ENCODE assay signal across 8 cellular contexts in the genomic region with DNA sequence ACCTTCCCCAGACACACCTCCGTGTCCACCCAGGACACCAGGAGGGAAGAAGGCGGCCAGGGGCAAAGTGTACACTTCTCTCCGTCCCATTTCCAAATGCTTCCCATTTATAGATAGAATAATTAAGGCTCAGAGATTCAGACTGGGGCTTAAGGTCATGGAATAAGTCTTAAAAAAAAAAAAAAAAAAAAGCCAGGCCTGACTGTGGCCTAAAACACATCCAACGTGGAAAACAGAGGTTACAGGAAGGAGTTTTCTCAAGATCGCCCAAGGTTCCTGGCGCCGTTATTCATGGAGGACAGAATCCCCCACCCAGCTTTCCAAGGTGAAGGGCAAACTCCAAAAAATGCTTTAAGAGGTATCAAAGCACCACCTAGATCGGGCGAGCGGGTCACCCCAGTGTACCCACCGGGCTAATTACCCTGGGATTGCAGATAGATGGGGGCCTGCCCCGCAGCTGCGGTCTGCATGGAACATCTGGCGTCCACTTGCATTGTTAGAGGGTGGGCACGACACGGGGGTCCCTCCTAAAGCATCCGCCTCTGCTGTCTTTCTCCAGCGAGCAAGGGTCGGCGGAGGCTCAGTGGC. TPM values are rescaled to one million over a fixed set of nuclear protein-coding genes. Genes with fewer than 3 reads are reported as not detected.
DNase-seq lines count a peak whose midpoint lies in the region; ATAC-seq and TF ChIP-seq lines count a peak whose summit lies in the region.

No MANE protein-coding gene starts in this region.

- no peak for TF ChIP-seq POLR2A in suprapubic skin (IDR thresholded peaks at IDR 0.05)

- H3K36me3 ChIP-seq in adipocyte (ENCODE audit: control insufficient read depth, insufficient read depth, low read length, severe bottlenecking) (peaks cover 21% of the 10 kb centered on the region), suprapubic skin (peaks cover 13% of the 10 kb centered on the region)

- intact Hi-C loops in activated CD4-positive, alpha-beta T cell treated with anti-CD3 and anti-CD28 coated beads for 36 hours (cut with DNase I, micrococcal nuclease) = loop anchor here in 1 of 2 experiments (10.0 kb wide), 1 partner anchor 686 kb away; the partner anchor contains the start of genes IER2 and STX10

- CTCF ChIA-PET in activated CD4-positive, alpha-beta T cell treated with anti-CD3 and anti-CD28 coated beads for 36 hours (lab: Charles Lee) = interaction anchor here (1.4 kb wide), 1 partner anchor 18 kb away, joined by 3 read pairs; no protein-coding TSS in a partner anchor

- H3K4me3 Mint-ChIP-seq in activated CD4-positive, alpha-beta T cell treated with anti-CD3 and anti-CD28 coated beads for 36 hours = peak overlapping the region; percentile 94

- peak overlapping the region; percentile 96 for H3K4me3 ChIP-seq in adipocyte (ENCODE audit: low read length)
- peak overlapping the region; percentile 98 for H3K4me3 ChIP-seq in suprapubic skin

- H3K27ac Mint-ChIP-seq in activated CD4-positive, alpha-beta T cell treated with anti-CD3 and anti-CD28 coated beads for 36 hours = peak overlapping the region; percentile 93

- no peak for DNase-seq in activated CD4-positive, alpha-beta T cell treated with anti-CD3 and anti-CD28 coated beads for 36 hours
- no peak for DNase-seq in activated CD4-positive, alpha-beta T cell treated with anti-CD3 and anti-CD28 coated beads for 4 hours
- DNase-seq in adipocyte (ENCODE audit: low read depth) = peak; percentile 72
- peak in 1 of 2 donors; percentile 78 for DNase-seq in suprapubic skin (ENCODE audit: low spot score in 2 of 2)
- no peak for DNase-seq in CD1c-positive myeloid dendritic cell (ENCODE audit: extremely low spot score)
- DNase-seq in GM13977 (ENCODE audit: low spot score) = no peak
- DNase-seq in cerebellar nuclear complex (lab: John Stamatoyannopoulos, UW) = no peak

- no peaks in the 10 kb centered on the region for H3K9me3 Mint-ChIP-seq in activated CD4-positive, alpha-beta T cell treated with anti-CD3 and anti-CD28 coated beads for 36 hours (ENCODE audit: low read depth)

- H3K9me3 ChIP-seq in adipocyte (ENCODE audit: control insufficient read depth, low read length) (no peaks in the 10 kb centered on the region), suprapubic skin (no peaks in the 10 kb centered on the region)

- H3K36me3 Mint-ChIP-seq in activated CD4-positive, alpha-beta T cell treated with anti-CD3 and anti-CD28 coated beads for 36 hours (ENCODE audit: low read depth) = peaks cover 35% of the 10 kb centered on the region

- peaks cover 46% of the 10 kb centered on the region for H3K4me1 ChIP-seq in adipocyte (ENCODE audit: control insufficient read depth, insufficient read depth, low read length)
- peaks cover 72% of the 10 kb centered on the region for H3K4me1 ChIP-seq in suprapubic skin

- peaks cover 59% of the 10 kb centered on the region for H3K4me1 Mint-ChIP-seq in activated CD4-positive, alpha-beta T cell treated with anti-CD3 and anti-CD28 coated beads for 36 hours

- TF ChIP-seq EP300 in suprapubic skin (IDR thresholded peaks at IDR 0.05) = no peak

- no peak for ATAC-seq in activated CD4-positive, alpha-beta T cell treated with anti-CD3 and anti-CD28 coated beads for 36 hours

- POLR2A ChIA-PET in activated CD4-positive, alpha-beta T cell treated with anti-CD3 and anti-CD28 coated beads for 36 hours (lab: Charles Lee) = no interaction called here

- 1% methylated on average over 19 of the region's 20 CpGs for WGBS in suprapubic skin

- in situ Hi-C loops in GM13977 (cut with MboI; ENCODE audit: low pct_unique_long_range_greater_than_20kb, low sequenced_read_pairs, unreplicated experiment) = no loop called here

- no peaks in the 10 kb centered on the region for H3K27me3 Mint-ChIP-seq in activated CD4-positive, alpha-beta T cell treated with anti-CD3 and anti-CD28 coated beads for 36 hours

- peak overlapping the region; percentile 100 for H3K9ac ChIP-seq in adipocyte (ENCODE audit: low read length)

- H3K27ac ChIP-seq in layer of hippocampus (ENCODE audit: low read depth, low read length) (peak overlapping the region; percentile 87), suprapubic skin (peak overlapping the region; percentile 100)

- TF ChIP-seq CTCF in suprapubic skin (IDR thresholded peaks at IDR 0.05) = no peak
- TF ChIP-seq CTCF in GM13977 (IDR thresholded peaks at IDR 0.05; ENCODE audit: extremely low read depth, insufficient read depth, missing control alignments) = no peak

- H3K27me3 ChIP-seq in adipocyte (replicated peaks; ENCODE audit: control insufficient read depth, insufficient read depth, low read length) (no peaks in the 10 kb centered on the region), layer of hippocampus (ENCODE audit: control insufficient read depth, insufficient read depth, low read length) (no peaks in the 10 kb centered on the region), suprapubic skin (no peaks in the 10 kb centered on the region)

RNA-seq across cellular contexts. Expression of gene NANOS3, which starts 36.1 kb away (rescaled TPM):
- total RNA-seq in activated CD4-positive, alpha-beta T cell treated with anti-CD3 and anti-CD28 coated beads for 36 hours = 1 to 10 TPM; 1.2 to 1.6 TPM
- not detected for total RNA-seq in suprapubic skin

RNA-seq across cellular contexts. Expression of gene ZSWIM4, which starts 45.6 kb away (rescaled TPM):
- total RNA-seq in activated CD4-positive, alpha-beta T cell treated with anti-CD3 and anti-CD28 coated beads for 36 hours = 1 to 10 TPM; 5.6 to 5.8 TPM
- 10 to 100 TPM; 11.4 to 19.5 (median 16.3) TPM for total RNA-seq in suprapubic skin
